In the genomic region with DNA sequence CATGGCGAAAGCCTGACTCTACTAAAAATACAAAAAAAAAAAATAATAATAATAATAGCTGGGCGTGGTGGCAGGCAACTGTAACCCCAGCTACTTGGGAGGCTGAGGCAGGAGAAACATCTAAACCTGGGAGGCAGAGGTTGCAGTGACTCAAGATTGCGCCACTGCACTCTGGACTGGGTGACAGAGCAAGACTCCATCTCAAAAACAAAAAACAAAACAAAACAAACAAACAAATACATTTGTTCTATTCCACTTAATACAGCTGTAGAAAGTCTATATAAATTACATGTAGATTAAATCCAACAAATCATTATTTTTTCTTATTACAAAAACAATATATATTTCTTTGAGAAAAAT, we compare ENCODE assay signal across 20 cellular contexts. TPM values are rescaled to one million over a fixed set of nuclear protein-coding genes. Genes with fewer than 3 reads are reported as not detected.
DNase-seq lines count a peak whose midpoint lies in the region; ATAC-seq, FAIRE-seq and TF ChIP-seq lines count a peak whose summit lies in the region.
"Had no signal": no experiment of that assay in that cellular context is flagged by ENCODE, and none has a peak within 500 bp of the region (broad histone marks: within the 10 kb centered on the region; RNA-seq: fewer than 3 reads in every experiment).

No MANE protein-coding gene starts in this region.

- no peaks in the 10 kb centered on the region for H3K27me3 ChIP-seq in Loucy (ENCODE audit: insufficient read depth, low read length, poor library complexity, severe bottlenecking)
- no peaks in the 10 kb centered on the region for H3K27me3 ChIP-seq in mammary epithelial cell (ENCODE audit: insufficient read depth, low read length)
- H3K27me3 ChIP-seq in keratinocyte (ENCODE audit: control insufficient read depth, extremely low read depth, insufficient read depth, low read length): no peaks in the 10 kb centered on the region
- H3K27me3 ChIP-seq: Peyer's patch had no signal

- in situ Hi-C loops in mammary epithelial cell (cut with MboI; ENCODE audit: low sequenced_read_pairs in 2 of 2): no loop called here

- no peak for TF ChIP-seq CTCF in Loucy (conservative IDR thresholded peaks at IDR 0.05; ENCODE audit: low read length)
- no peak for TF ChIP-seq CTCF in mammary epithelial cell (conservative IDR thresholded peaks at IDR 0.05 in 1 of 2, IDR thresholded peaks at IDR 0.05 in 1 of 2; ENCODE audit: extremely low read depth in 1 of 2, insufficient read depth in 1 of 2, low read depth in 1 of 2, low read length in 2 of 2)
- TF ChIP-seq CTCF in keratinocyte (optimal IDR thresholded peaks at IDR 0.05 in 1 of 3, IDR thresholded peaks at IDR 0.05 in 1 of 3, conservative IDR thresholded peaks at IDR 0.05 in 1 of 3; ENCODE audit: extremely low read depth in 1 of 3, insufficient read depth in 2 of 3, low read length in 3 of 3): no peak

- H3K4me2 ChIP-seq in Loucy (ENCODE audit: low read depth, low read length, poor library complexity, severe bottlenecking) (peak overlapping the region; percentile 75), mammary epithelial cell (ENCODE audit: insufficient read depth, low read depth, low read length) (no peak overlapping the region), keratinocyte (ENCODE audit: control insufficient read depth, extremely low read depth, insufficient read depth, low read depth, low read length) (no peak overlapping the region)

- no peaks in the 10 kb centered on the region for H3K9me1 ChIP-seq in keratinocyte (ENCODE audit: control insufficient read depth, extremely low read depth, insufficient read depth, low read length)

- no peaks in the 10 kb centered on the region; the same call in 1 of the 2 replicates for H3F3A ChIP-seq in Loucy (ENCODE audit: low read depth)

- BruUV-seq in mammary epithelial cell (replicated peaks; lab: Mats Ljungman, UMichigan): no TSS peak

- H4K20me1 ChIP-seq in Loucy (ENCODE audit: insufficient read depth, low read length, poor library complexity, severe bottlenecking): peaks cover 8% of the 10 kb centered on the region
- H4K20me1 ChIP-seq in mammary epithelial cell (ENCODE audit: insufficient read depth, low read length): no peaks in the 10 kb centered on the region
- no peaks in the 10 kb centered on the region for H4K20me1 ChIP-seq in keratinocyte (ENCODE audit: control insufficient read depth, extremely low read depth, insufficient read depth, low read length)

- H3K9me2 ChIP-seq in Loucy (replicated peaks; ENCODE audit: low read depth, low read length): no peaks in the 10 kb centered on the region
- H3K9me2 ChIP-seq: SK-N-SH had no signal

- no peaks in the 10 kb centered on the region for H3K9me3 ChIP-seq in Loucy (ENCODE audit: insufficient read depth, low read depth, low read length)
- H3K9me3 ChIP-seq in mammary epithelial cell (replicated peaks; ENCODE audit: insufficient read depth, low read length): no peaks in the 10 kb centered on the region
- H3K9me3 ChIP-seq in keratinocyte (ENCODE audit: control insufficient read depth, low read depth, low read length): no peaks in the 10 kb centered on the region
- H3K9me3 ChIP-seq: Peyer's patch, SK-N-SH had no signal

- H3K9ac ChIP-seq in Loucy (ENCODE audit: low read depth, low read length, poor library complexity, severe bottlenecking) (peak overlapping the region; percentile 59), mammary epithelial cell (ENCODE audit: insufficient read depth, low read length) (no peak overlapping the region), keratinocyte (ENCODE audit: control insufficient read depth, extremely low read depth, insufficient read depth, low read length) (peak overlapping the region; percentile 78)

- H3K36me3 ChIP-seq in Loucy (ENCODE audit: insufficient read depth, low read length): no peaks in the 10 kb centered on the region
- no peaks in the 10 kb centered on the region for H3K36me3 ChIP-seq in mammary epithelial cell (ENCODE audit: insufficient read depth, low read length)
- peaks cover 0 to 1% of the 10 kb centered on the region in 2 experiments for H3K36me3 ChIP-seq in keratinocyte (ENCODE audit: control insufficient read depth in 2 of 2, extremely low read depth in 1 of 2, insufficient read depth in 2 of 2, low read length in 2 of 2)
- H3K36me3 ChIP-seq: Peyer's patch had no signal

- H2AFZ ChIP-seq in Loucy (ENCODE audit: low read length): no peak overlapping the region
- no peak overlapping the region for H2AFZ ChIP-seq in mammary epithelial cell (ENCODE audit: low read depth, low read length)
- no peak overlapping the region for H2AFZ ChIP-seq in keratinocyte (ENCODE audit: control insufficient read depth, low read length)

- peak; percentile 13 for DNase-seq in NK-92 treated with Interleukin-12 subunit alpha and Interleukin-12 subunit beta, amount 100 ng/mL, for 24 hours (lab: John Stamatoyannopoulos, UW)
- DNase-seq in NK-92 (lab: John Stamatoyannopoulos, UW; ENCODE audit: unreplicated experiment) (no peak), mammary epithelial cell (no peak), keratinocyte (ENCODE audit: low read depth, low spot score) (no peak), T-helper 9 cell (no peak)
- DNase-seq: Calu3; CD4-positive, alpha-beta T cell; NCI-H1417 treated with DMSO at 0.1 percent for 48 hours; NCI-H2029; NCI-H345; NCI-H526; SHP77 treated with DMSO at 0.1 percent for 48 hours; SK-N-SH had no signal

- H3K79me2 ChIP-seq in Loucy (ENCODE audit: insufficient read depth, low read length) (peaks cover 57% of the 10 kb centered on the region), mammary epithelial cell (ENCODE audit: insufficient read depth, low read length) (peaks cover 35% of the 10 kb centered on the region), keratinocyte (ENCODE audit: control insufficient read depth, insufficient read depth, low read length) (peaks cover 5% of the 10 kb centered on the region)

- WGBS in mammary epithelial cell (ENCODE audit: low coverage, missing lambda C conversion rate): 100% methylated on average over 2 of the region's 3 CpGs

- CTCF ChIA-PET in mammary epithelial cell (lab: Charles Lee; ENCODE audit: low non-redundant PET): interaction anchor here (0.5 kb wide), 1 partner anchor 12 kb away, joined by 9 read pairs; no protein-coding TSS in a partner anchor

- H3K4me3 ChIP-seq in Loucy (ENCODE audit: low read length, poor library complexity, severe bottlenecking) (no peak overlapping the region), mammary epithelial cell (replicated peaks in 1 of 3; ENCODE audit: insufficient read depth in 1 of 3, low read depth in 2 of 3, low read length in 3 of 3) (no peak overlapping the region), keratinocyte (ENCODE audit: control insufficient read depth in 2 of 3, extremely low read depth in 1 of 3, insufficient read depth in 2 of 3, low read depth in 1 of 3, low read length in 3 of 3) (no peak overlapping the region)

- intact Hi-C loops in mammary epithelial cell (cut with micrococcal nuclease): no loop called here

- dilution Hi-C loops in mammary epithelial cell (cut with HindIII; ENCODE audit: low sequenced_read_pairs): no loop called here
- dilution Hi-C loops in keratinocyte (cut with MboI; ENCODE audit: extremely low pct_ligation_motif_present, low sequenced_read_pairs): no loop called here

- H3K4me1 ChIP-seq in Loucy (ENCODE audit: insufficient read depth, low read length, poor library complexity, severe bottlenecking) (peaks cover 47% of the 10 kb centered on the region), mammary epithelial cell (ENCODE audit: insufficient read depth, low read length) (peaks cover 20% of the 10 kb centered on the region), keratinocyte (ENCODE audit: control insufficient read depth, extremely low read depth, insufficient read depth, low read length) (peaks cover 27% of the 10 kb centered on the region)

- ATAC-seq in GM21717 (IDR thresholded peaks at IDR 0.05; ENCODE audit: unreplicated experiment) (no peak), GM21423 (IDR thresholded peaks at IDR 0.05; ENCODE audit: unreplicated experiment) (no peak)

- FAIRE-seq in keratinocyte (lab: Jason Lieb, UNC): no peak
- FAIRE-seq: GM12892, H54 had no signal

- peak overlapping the region; percentile 100 for H3K27ac ChIP-seq in mammary epithelial cell (ENCODE audit: insufficient read depth, low read depth, low read length)
- H3K27ac ChIP-seq in keratinocyte (ENCODE audit: control insufficient read depth, insufficient read depth, low read length): peak overlapping the region; percentile 97
- H3K27ac ChIP-seq: 22Rv1 had no signal

RNA-seq across cellular contexts. Expression of a gene that starts 48.7 kb away (rescaled TPM):
- total RNA-seq in mammary epithelial cell: 10 to 100 TPM; 14.7 to 34.1 TPM
- 4.5 TPM for polyA plus RNA-seq in mammary epithelial cell
- 44.7 TPM for polyA minus RNA-seq in mammary epithelial cell
- 8.0 to 12.2 TPM (median 9.4 TPM) in 3 replicates for polyA plus RNA-seq in keratinocyte
- polyA plus RNA-seq in keratinocyte (2011; ENCODE audit: low read depth): 34.2 TPM
- polyA plus RNA-seq in keratinocyte (2011; cell fraction: cytosol; rRNA removed): 8.9 and 12.9 TPM in 2 replicates
- polyA plus RNA-seq in keratinocyte (2011; cell fraction: nucleus; rRNA removed): 23.9 and 25.0 TPM in 2 replicates
- polyA plus RNA-seq in keratinocyte (2012; ENCODE audit: low replicate concordance): 19.9 and 26.2 TPM in 2 replicates
- 11.9 to 29.5 TPM (median 15.6 TPM) in 3 replicates for polyA minus RNA-seq in keratinocyte
- 9.2 TPM for polyA minus RNA-seq in keratinocyte (2011; cell fraction: cytosol; rRNA and poly(A)+ RNA removed)
- polyA minus RNA-seq in keratinocyte (2011; cell fraction: nucleus; rRNA and poly(A)+ RNA removed): 9.3 and 25.8 TPM in 2 replicates
